Comparison of ENCODE assay signal across 1 cellular context in the genomic region with DNA sequence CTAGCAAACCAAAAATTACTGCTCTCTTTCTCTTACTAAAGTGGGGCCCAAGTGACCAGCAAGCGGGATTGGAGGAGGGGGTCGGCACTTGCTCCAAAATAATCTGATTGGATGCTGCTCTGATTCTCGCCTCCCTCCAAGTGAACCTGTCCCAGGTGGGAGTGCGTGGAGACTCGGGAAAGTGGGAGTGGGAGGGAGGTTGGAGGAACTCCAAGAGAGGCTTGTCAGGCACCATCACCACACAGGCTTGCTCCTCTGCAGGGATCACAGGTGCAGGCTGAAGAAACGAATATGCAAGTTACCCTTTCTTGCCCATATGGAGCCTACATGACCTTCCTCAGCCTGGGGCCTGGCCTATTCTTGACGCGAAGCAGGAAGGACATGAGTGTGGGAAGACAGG.
TF ChIP-seq lines count a peak whose summit lies in the region.

No MANE protein-coding gene starts in this region.

TF ChIP-seq in H1, 55 proteins besides CTCF, POLR2A, EP300 and RAD21 (continued from another document):
- TF ChIP-seq BCL11A (IDR thresholded peaks at IDR 0.05; ENCODE audit: low read depth in 2 of 2, low read length in 2 of 2) (no peak), RFX5 (IDR thresholded peaks at IDR 0.05; ENCODE audit: borderline replicate concordance, low read depth, low read length) (no peak), EZH2 (IDR thresholded peaks at IDR 0.05; ENCODE audit: low read depth, low read length, severe bottlenecking) (no peak), TAF1 (IDR thresholded peaks at IDR 0.05; ENCODE audit: low read depth, low read length) (no peak), KDM5A (IDR thresholded peaks at IDR 0.05; ENCODE audit: low read length) (no peak), CTBP2 (IDR thresholded peaks at IDR 0.05; ENCODE audit: borderline replicate concordance, insufficient read depth, insufficient read length, low read length) (no peak), NANOG (IDR thresholded peaks at IDR 0.05; ENCODE audit: insufficient read depth, low read depth, low read length, poor library complexity, severe bottlenecking) (no peak)
